In the genomic region with DNA sequence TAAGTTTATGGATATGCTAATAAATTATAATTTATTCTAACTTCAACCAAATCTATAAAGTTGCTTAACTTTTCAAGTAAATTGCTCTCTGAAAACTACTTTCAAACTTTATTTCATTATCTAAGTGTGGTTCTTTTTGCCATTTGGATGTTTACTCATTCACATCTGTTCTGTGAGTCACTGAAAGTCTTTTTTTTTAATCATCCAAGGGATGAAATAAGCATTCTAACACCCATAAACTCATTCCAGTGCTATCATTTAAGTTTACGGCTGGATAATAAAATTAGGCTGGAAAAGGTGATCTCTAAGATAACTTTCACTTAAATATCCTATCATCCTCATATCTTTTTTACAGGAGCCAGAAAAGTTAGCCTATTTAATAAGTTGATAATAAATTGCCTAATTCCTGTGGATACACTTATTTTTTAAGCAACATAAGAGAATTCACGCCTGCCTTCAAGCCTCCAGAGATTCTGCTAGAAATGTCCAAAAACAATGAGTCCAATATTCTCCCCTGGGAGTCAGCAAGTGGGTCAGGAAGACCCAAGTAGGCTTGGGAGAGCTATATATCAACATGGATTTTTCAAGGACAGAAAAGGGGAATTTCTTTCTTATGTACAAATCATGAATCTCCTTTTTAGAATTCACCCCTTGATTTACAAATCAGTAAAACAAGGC, we compare ENCODE assay signal across 25 cellular contexts. TPM values are rescaled to one million over a fixed set of nuclear protein-coding genes. Genes with fewer than 3 reads are reported as not detected.
DNase-seq lines count a peak whose midpoint lies in the region; FAIRE-seq and TF ChIP-seq lines count a peak whose summit lies in the region.
"Had no signal": no experiment of that assay in that cellular context is flagged by ENCODE, and none has a peak within 500 bp of the region (broad histone marks: within the 10 kb centered on the region; RNA-seq: fewer than 3 reads in every experiment).

No MANE protein-coding gene starts in this region.

- TF ChIP-seq CTCF in HEK293 (tag by site-specific recombination; IDR thresholded peaks at IDR 0.05) (no peak), transverse colon (IDR thresholded peaks at IDR 0.05) (no peak)

- 38 to 61% methylated on average over 2 of the region's 2 CpGs for whole genome bisulfite sequencing in transverse colon (ENCODE audit: low coverage in 1 of 2), 2 donors

- no peak overlapping the region for H3K27ac ChIP-seq in HEK293 (ENCODE audit: extremely low read depth, low read depth, low read length)
- H3K27ac ChIP-seq in transverse colon, result peak overlapping the region; percentile 51 to 72 (median 59)
- H3K27ac ChIP-seq: cardiac muscle cell, SK-N-MC, tibial artery had no signal

- DNase-seq in transverse colon (no peak), NCI-H2196 treated with DMSO at 0.1 percent for 48 hours (lab: John Stamatoyannopoulos, UW; ENCODE audit: unreplicated experiment) (no peak), SHP77 treated with DMSO at 0.1 percent for 48 hours (lab: John Stamatoyannopoulos, UW) (no peak), G401 (ENCODE audit: low spot score) (no peak)
- DNase-seq: activated CD4-positive, alpha-beta T cell treated with anti-CD3 and anti-CD28 coated beads for 1 hour; activated CD8-positive, alpha-beta T cell treated with anti-CD3 and anti-CD28 coated beads for 36 hours; dermis blood vessel endothelial cell; islet precursor cell; KG1; posterior cingulate gyrus; RPMI8226; stimulated activated CD4-positive, alpha-beta T cell treated with anti-CD3 and anti-CD28 coated beads, Interleukin-1b, Interleukin-23, amount 100 ng/mL, for 48 hours; stimulated activated CD8-positive, alpha-beta memory T cell treated with anti-CD3 and anti-CD28 coated beads, Interleukin-4, amount 100 ng/mL, for 48 hours; stomach; T-helper 17 cell; tibial artery had no signal

- H3K36me3 ChIP-seq in HEK293 (ENCODE audit: control insufficient read depth in 2 of 2, insufficient read depth in 1 of 2, low read length in 2 of 2) (no peaks in the 10 kb centered on the region), transverse colon (no peaks in the 10 kb centered on the region)
- H3K36me3 ChIP-seq: cardiac muscle cell, stomach, tibial artery had no signal

- FAIRE-seq in colon (lab: Jason Lieb, UNC), result peak; percentile 33
- peak; percentile 78 for FAIRE-seq in islet of Langerhans (lab: Jason Lieb, UNC)
- FAIRE-seq: HTR-8/SVneo had no signal

- H3K4me1 ChIP-seq in HEK293 (ENCODE audit: control insufficient read depth, insufficient read depth, low read length) (no peaks in the 10 kb centered on the region), transverse colon (peaks cover 0 to 32% (median 5%) of the 10 kb centered on the region in 4 donors)
- H3K4me1 ChIP-seq: tibial artery had no signal

- intact Hi-C loops in transverse colon (cut with DNase I; ENCODE audit: low total_unique reads), result no loop called here

- no peak for TF ChIP-seq POLR2A in transverse colon (IDR thresholded peaks at IDR 0.05)

- no peaks in the 10 kb centered on the region for H3K27me3 ChIP-seq in transverse colon
- H3K27me3 ChIP-seq: cardiac muscle cell, stomach, tibial artery had no signal

- H3K9me3 ChIP-seq in HEK293 (ENCODE audit: control insufficient read depth, insufficient read depth, low read depth, low read length), result no peaks in the 10 kb centered on the region
- no peaks in the 10 kb centered on the region for H3K9me3 ChIP-seq in transverse colon
- H3K9me3 ChIP-seq: stomach, tibial artery had no signal

- in situ Hi-C loops in transverse colon (cut with MboI; ENCODE audit: low pct_ligation_motif_present in 1 of 4, low pct_unique_long_range_greater_than_20kb in 1 of 4, low sequenced_read_pairs in 3 of 4), result no loop called here
- in situ Hi-C loops in G401 (cut with HindIII; ENCODE audit: low sequenced_read_pairs), result no loop called here

- CTCF ChIA-PET in HEK293 (lab: Yijun Ruan, JAX), result no interaction called here

- H3K4me3 ChIP-seq in HEK293 (ENCODE audit: low read depth, low read length), result no peak overlapping the region
- H3K4me3 ChIP-seq in transverse colon, result no peak overlapping the region
- H3K4me3 ChIP-seq: cardiac muscle cell, lung, SK-N-MC, stomach, tibial artery had no signal

- POLR2A ChIA-PET in HEK293 (lab: Yijun Ruan, JAX), result no interaction called here

- no peak for TF ChIP-seq EP300 in transverse colon (IDR thresholded peaks at IDR 0.05; ENCODE audit: low read depth)

TF ChIP-seq in HEK293, 187 proteins besides CTCF, POLR2A, EP300 and RAD21:
- TF ChIP-seq ZNF302 (tag by site-specific recombination; IDR thresholded peaks at IDR 0.05; ENCODE audit: low read depth), result no peak
- no peak for TF ChIP-seq ZNF239 (tag by site-specific recombination; IDR thresholded peaks at IDR 0.05)
- TF ChIP-seq, protein P1, sequence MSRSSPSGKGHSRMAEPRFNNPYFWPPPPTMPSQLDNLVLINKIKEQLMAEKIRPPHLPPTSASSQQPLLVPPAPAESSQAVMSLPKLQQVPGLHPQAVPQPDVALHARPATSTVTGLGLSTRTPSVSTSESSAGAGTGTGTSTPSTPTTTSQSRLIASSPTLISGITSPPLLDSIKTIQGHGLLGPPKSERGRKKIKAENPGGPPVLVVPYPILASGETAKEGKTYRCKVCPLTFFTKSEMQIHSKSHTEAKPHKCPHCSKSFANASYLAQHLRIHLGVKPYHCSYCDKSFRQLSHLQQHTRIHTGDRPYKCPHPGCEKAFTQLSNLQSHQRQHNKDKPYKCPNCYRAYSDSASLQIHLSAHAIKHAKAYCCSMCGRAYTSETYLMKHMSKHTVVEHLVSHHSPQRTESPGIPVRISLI (tag by site-specific recombination; IDR thresholded peaks at IDR 0.05), result 0 out of 2 replicates have a peak, but pooled peaks have one; percentile 22

RNA-seq across cellular contexts. Expression of gene SCG3, which starts 25.8 kb away (rescaled TPM):
- 1 to 10 TPM in 1 of 4 donors, under 1 TPM in 2, not detected in 1; 0.55 to 3.6 (median 0.95) TPM for total RNA-seq in transverse colon
- total RNA-seq in G401 (2014; rRNA removed; shearing (Covaris generic)), result not detected in 2 replicates
- total RNA-seq: activated CD8-positive, alpha-beta T cell treated with anti-CD3 and anti-CD28 coated beads for 36 hours; activated T-helper 2 cell treated with anti-CD3 and anti-CD28 coated beads, Interferon-gamma antibody, Interleukin-2, Interleukin-4, amounts not matched to agents 10 μg/mL and 5 μg/mL and 100 μg/mL, durations not matched to agents 14 hours and 24 hours and 36 hours; cardiac muscle cell; fibroblast of lung; T-helper 17 cell had no signal

RNA-seq across cellular contexts. Expression of gene LYSMD2, which starts 30.4 kb away (rescaled TPM):
- total RNA-seq in transverse colon, result 1 to 10 TPM; 2.2 to 9.2 (median 4.4) TPM
- total RNA-seq in G401 (2014; rRNA removed; shearing (Covaris generic)), result not detected in 2 replicates

RNA-seq across cellular contexts. Expression of gene TMOD2, which starts 44.3 kb away (rescaled TPM):
- total RNA-seq in transverse colon, result 1 to 10 TPM; 1.8 to 6.8 (median 5.3) TPM
- 0.03 TPM in 1 of 2 replicates, not detected in the other for total RNA-seq in G401 (2014; rRNA removed; shearing (Covaris generic))
